8 cellular contexts compared by ENCODE assay signal in the genomic region with DNA sequence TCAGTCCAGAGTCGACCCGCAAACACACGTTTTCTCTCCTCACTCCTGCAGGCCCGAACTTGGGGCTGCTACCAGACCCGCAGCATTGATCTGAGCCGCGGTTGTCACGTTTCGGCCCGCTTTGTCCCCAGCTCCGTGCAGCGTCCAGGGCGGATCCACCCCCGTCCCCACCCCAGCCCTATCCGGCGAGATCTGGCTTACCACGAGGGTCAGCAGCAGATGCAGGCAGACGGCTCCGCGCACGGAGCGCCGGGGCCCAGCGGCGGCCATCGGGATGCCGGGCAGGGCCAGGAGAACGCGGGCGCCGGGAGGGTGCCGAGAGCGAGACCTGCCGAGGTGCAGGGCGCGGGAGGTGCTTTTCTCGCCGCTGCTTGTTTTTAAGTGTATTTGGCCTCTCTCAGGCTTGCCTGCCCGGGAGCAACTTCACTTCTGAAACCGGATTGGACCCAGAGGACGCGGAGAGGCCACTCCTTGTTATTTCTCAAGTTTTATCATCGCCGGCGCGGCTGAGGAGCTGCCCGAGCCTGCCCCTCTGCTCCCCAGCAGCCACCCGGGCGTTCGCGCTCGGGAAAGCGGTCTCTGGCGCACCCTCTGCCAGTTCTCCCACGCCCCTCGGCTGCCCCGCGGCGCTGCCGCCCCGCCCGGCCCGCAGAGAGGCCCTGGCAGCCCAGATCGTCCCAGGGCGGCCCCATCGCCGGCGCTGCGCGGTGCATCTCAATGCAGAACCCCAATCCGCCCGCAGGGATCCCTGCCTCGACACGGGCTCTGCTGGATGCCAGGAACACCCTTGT. TPM values are rescaled to one million over a fixed set of nuclear protein-coding genes. Genes with fewer than 3 reads are reported as not detected.
DNase-seq lines count a peak whose midpoint lies in the region; ATAC-seq and TF ChIP-seq lines count a peak whose summit lies in the region.

A gene (minus strand): TSS at position 352 of the 791 bp plus-strand sequence. CDS start 82 bp downstream, at position 270.

- H3K27ac ChIP-seq in PC-3 (ENCODE audit: low read length) (peak within 1 kb of the TSS; percentile 63), fibroblast of lung (ENCODE audit: insufficient read depth, low read length) (no peak within 1 kb of the TSS), osteoblast (ENCODE audit: low read depth, low read length) (no peak within 1 kb of the TSS)

- intact Hi-C loops in PC-3 (cut with micrococcal nuclease) = loop anchor here (1.0 to 5.0 kb wide), 2 partner anchors 31 to 145 kb away; no protein-coding TSS in a partner anchor

- H3K36me3 ChIP-seq in GM06990 (ENCODE audit: control insufficient read depth, insufficient read depth, low read length) = no peaks in the 10 kb centered on the region
- no peaks in the 10 kb centered on the region for H3K36me3 ChIP-seq in PC-3 (ENCODE audit: low read depth, low read length)
- no peaks in the 10 kb centered on the region for H3K36me3 ChIP-seq in fibroblast of lung (ENCODE audit: control insufficient read depth, insufficient read depth, low read length)
- H3K36me3 ChIP-seq in osteoblast (ENCODE audit: insufficient read depth, low read length) = no peaks in the 10 kb centered on the region

- H3K4me3 ChIP-seq in GM06990 (replicated peaks; ENCODE audit: low read depth, low read length) (no peak within 1 kb of the TSS), PC-3 (ENCODE audit: low read length) (peak within 1 kb of the TSS; percentile 77), fibroblast of lung (replicated peaks in 1 of 4; ENCODE audit: control extremely low read depth in 1 of 4, insufficient read depth in 1 of 4, low read depth in 3 of 4, low read length in 4 of 4) (peak within 1 kb of the TSS in 1 of 4 experiments; percentile 27), osteoblast (ENCODE audit: insufficient read depth, low read length) (no peak within 1 kb of the TSS)

- H3K4me2 ChIP-seq in PC-3 (ENCODE audit: low read length) = peak within 1 kb of the TSS; percentile 84
- no peak within 1 kb of the TSS for H3K4me2 ChIP-seq in fibroblast of lung (ENCODE audit: extremely low read depth, insufficient read depth, low read length)
- peak within 1 kb of the TSS; percentile 11 for H3K4me2 ChIP-seq in osteoblast (ENCODE audit: insufficient read depth, low read length)

- POLR2A ChIA-PET in PC-3 (lab: Charles Lee; ENCODE audit: unreplicated experiment) = interaction anchor here (0.5 to 0.7 kb wide), 5 partner anchors 8 to 623 kb away, joined by 3 to 5 read pairs (median 4); no protein-coding TSS in a partner anchor

- ATAC-seq in PC-3 = peak; percentile 51

- no peaks in the 10 kb centered on the region for H3F3A ChIP-seq in PC-3 (ENCODE audit: low read length, unreplicated experiment)

- H3K79me2 ChIP-seq in PC-3 (ENCODE audit: low read length) (peaks cover 42% of the 10 kb centered on the region), fibroblast of lung (ENCODE audit: control insufficient read depth, insufficient read depth, low read length) (no peaks in the 10 kb centered on the region), osteoblast (ENCODE audit: insufficient read depth, low read length) (no peaks in the 10 kb centered on the region)

- H3K27me3 ChIP-seq in GM06990 (replicated peaks; ENCODE audit: control insufficient read depth, insufficient read depth, low read length) (no peaks in the 10 kb centered on the region), PC-3 (ENCODE audit: low read length) (no peaks in the 10 kb centered on the region), fibroblast of lung (ENCODE audit: control insufficient read depth, insufficient read depth, low read length) (no peaks in the 10 kb centered on the region), osteoblast (ENCODE audit: insufficient read depth, low read length) (peaks cover 30% of the 10 kb centered on the region)

- H3K9me2 ChIP-seq in PC-3 (replicated peaks; ENCODE audit: low read length) = no peaks in the 10 kb centered on the region

- DNase-seq in GM06990 (ENCODE audit: extremely low read depth, insufficient read length) = peak; percentile 59
- DNase-seq in PC-3 = peak; percentile 61
- DNase-seq in fibroblast of lung (ENCODE audit: low read depth in 2 of 2) = peak; percentile 18 to 34
- peak; percentile 81 for DNase-seq in osteoblast (ENCODE audit: insufficient read length, low spot score, missing footprints)
- no peak for DNase-seq in middle frontal gyrus (ENCODE audit: extremely low spot score, low spot score)
- no peak for DNase-seq in NCI-H2196 treated with DMSO at 0.1 percent for 48 hours (lab: John Stamatoyannopoulos, UW; ENCODE audit: unreplicated experiment)
- no peak for DNase-seq in NCI-H1092 (lab: John Stamatoyannopoulos, UW)
- DNase-seq in SHP77 (lab: John Stamatoyannopoulos, UW) = no peak

- H2AFZ ChIP-seq in PC-3 (ENCODE audit: low read length) = peak within 1 kb of the TSS; percentile 77
- no peak within 1 kb of the TSS for H2AFZ ChIP-seq in fibroblast of lung (ENCODE audit: low read length)
- no peak within 1 kb of the TSS for H2AFZ ChIP-seq in osteoblast (ENCODE audit: low read length)

- H3K9me3 ChIP-seq in PC-3 (ENCODE audit: low read length) = no peaks in the 10 kb centered on the region
- no peaks in the 10 kb centered on the region for H3K9me3 ChIP-seq in fibroblast of lung (ENCODE audit: control insufficient read depth, insufficient read depth, low read depth, low read length)
- H3K9me3 ChIP-seq in osteoblast (ENCODE audit: low read depth, low read length) = no peaks in the 10 kb centered on the region

- H3K4me1 ChIP-seq in PC-3 (ENCODE audit: insufficient read depth, low read length) (peaks cover 40% of the 10 kb centered on the region), fibroblast of lung (ENCODE audit: control insufficient read depth, extremely low read depth, insufficient read depth, low read length) (no peaks in the 10 kb centered on the region), osteoblast (ENCODE audit: insufficient read depth, low read length) (no peaks in the 10 kb centered on the region)

- no peak for TF ChIP-seq CTCF in GM06990 (IDR thresholded peaks at IDR 0.05; ENCODE audit: insufficient read depth, low read length, poor library complexity, severe bottlenecking)
- TF ChIP-seq CTCF in PC-3 (conservative IDR thresholded peaks at IDR 0.05; ENCODE audit: low read depth, low read length) = no peak
- TF ChIP-seq CTCF in fibroblast of lung (conservative IDR thresholded peaks at IDR 0.05 in 1 of 2, IDR thresholded peaks at IDR 0.05 in 1 of 2; ENCODE audit: low read depth in 1 of 2, low read length in 2 of 2) = no peak
- no peak for TF ChIP-seq CTCF in osteoblast (IDR thresholded peaks at IDR 0.05; ENCODE audit: extremely low read depth, low read depth, low read length)

- H4K20me1 ChIP-seq in PC-3 (ENCODE audit: low read length) (no peaks in the 10 kb centered on the region), fibroblast of lung (ENCODE audit: control insufficient read depth, extremely low read depth, insufficient read depth, low read length) (no peaks in the 10 kb centered on the region), osteoblast (ENCODE audit: insufficient read depth, low read length) (no peaks in the 10 kb centered on the region)

- no TSS peak for BruUV-seq in PC-3 (replicated peaks; lab: Mats Ljungman, UMichigan)

- peak within 1 kb of the TSS; percentile 79 for H3K9ac ChIP-seq in PC-3 (ENCODE audit: low read length)
- H3K9ac ChIP-seq in fibroblast of lung (ENCODE audit: insufficient read depth, low read length) = no peak within 1 kb of the TSS

- CTCF ChIA-PET in PC-3 (lab: Charles Lee) = no interaction called here

RNA-seq across cellular contexts. Expression of the gene that starts here (rescaled TPM):
- 11.1 and 14.6 TPM in 2 replicates for total RNA-seq in PC-3 (2014; rRNA removed)
- total RNA-seq in fibroblast of lung = under 0.01 and 0.17 TPM in 2 replicates
- 0.01 and 0.02 TPM in 2 replicates for polyA plus RNA-seq in fibroblast of lung
- polyA plus RNA-seq in fibroblast of lung (2012) = 0.10 TPM in 1 of 2 replicates, not detected in the other
- not detected in 2 replicates for polyA minus RNA-seq in fibroblast of lung (ENCODE audit: low replicate concordance)
- under 0.01 TPM in 2 replicates for total RNA-seq in osteoblast

Comparison
In these comparisons a context has a peak if more than half of its experiments do, and no peak if none do; other contexts are left out.
1. RNA of the gene that starts here (total RNA-seq): 11.1 to 14.6 TPM in PC-3; under 0.01 to 0.17 TPM in fibroblast of lung and under 0.01 TPM in osteoblast; every median in the first group is over 10 times any median in the second.
2. Peak in DNase-seq in fibroblast of lung; RNA of the gene not detected or under 1 TPM.
3. Peak in DNase-seq and H3K4me2 ChIP-seq in osteoblast; RNA of the gene not detected or under 1 TPM.
4. DNase-seq: peak in GM06990 (single experiment) and PC-3 (single experiment); none in middle frontal gyrus (single experiment), NCI-H2196 treated with DMSO at 0.1 percent for 48 hours (single experiment), NCI-H1092 (single experiment) and SHP77 (0 of 2).